ENCODE assay signal across 17 cellular contexts in genomic region chr7:68203246-68203645, GRCh38.
DNase-seq lines count a peak whose midpoint lies in the region; ATAC-seq and TF ChIP-seq lines count a peak whose summit lies in the region.
"Had no signal": no experiment of that assay in that cellular context is flagged by ENCODE, and none has a peak within 500 bp of the region (broad histone marks: within the 10 kb centered on the region; RNA-seq: fewer than 3 reads in every experiment).

No MANE protein-coding gene starts in this region.

- no peaks in the 10 kb centered on the region for H3F3A ChIP-seq in neural progenitor cell (ENCODE audit: low read depth)

- no peaks in the 10 kb centered on the region for H3K79me2 ChIP-seq in neural progenitor cell (ENCODE audit: low read depth)

- no peak for TF ChIP-seq POLR2A in testis (IDR thresholded peaks at IDR 0.05)

- H3K9me3 Mint-ChIP-seq in neural progenitor cell = no peaks in the 10 kb centered on the region

- no peak for ATAC-seq in sciatic nerve
- ATAC-seq: A549, HepG2 had no signal

- H3K27me3 ChIP-seq in neural progenitor cell (no peaks in the 10 kb centered on the region), testis (no peaks in the 10 kb centered on the region)

- 34 to 43% methylated on average over 8 of the region's 8 CpGs for WGBS in testis, 2 donors

- H3K27me3 Mint-ChIP-seq in neural progenitor cell (ENCODE audit: insufficient read depth, low read depth) = peaks cover 4% of the 10 kb centered on the region
- H3K27me3 Mint-ChIP-seq: CD4-positive, alpha-beta T cell had no signal

- H3K4me2 ChIP-seq in neural progenitor cell = peak overlapping the region; percentile 1
- H3K4me2 ChIP-seq: A549 had no signal

- H3K36me3 Mint-ChIP-seq in neural progenitor cell = no peaks in the 10 kb centered on the region

- no peaks in the 10 kb centered on the region for H4K20me1 ChIP-seq in neural progenitor cell (ENCODE audit: low read depth)

- H3K4me1 ChIP-seq in neural progenitor cell (peaks cover 7% of the 10 kb centered on the region), testis (peaks cover 4% of the 10 kb centered on the region)
- H3K4me1 ChIP-seq: Caco-2 had no signal

- H3K4me3 ChIP-seq in neural progenitor cell = no peak overlapping the region
- H3K4me3 ChIP-seq in testis = no peak overlapping the region
- H3K4me3 ChIP-seq: A549 had no signal

- H3K27ac Mint-ChIP-seq in neural progenitor cell = no peak overlapping the region
- H3K27ac Mint-ChIP-seq: CD4-positive, alpha-beta T cell; H9 had no signal

- H3K9ac ChIP-seq in neural progenitor cell = no peak overlapping the region

- peaks cover 9% of the 10 kb centered on the region for H3K4me1 Mint-ChIP-seq in neural progenitor cell

- DNase-seq in ELF-1 (ENCODE audit: low read depth, low spot score) (peak; percentile 82), islet precursor cell (peak; percentile 93), neural progenitor cell (ENCODE audit: low spot score) (peak; percentile 13), testis (peak; percentile 57), NOMO-1 treated with dmso at 0.1 percent for 144 hours (lab: John Stamatoyannopoulos, UW; ENCODE audit: unreplicated experiment) (no peak), sciatic nerve (ENCODE audit: low spot score) (no peak)
- DNase-seq in stimulated activated CD4-positive, alpha-beta T cell treated with anti-CD3 and anti-CD28 coated beads, Interleukin-1b, Interleukin-23, amount 100 ng/mL, for 48 hours = no peak
- DNase-seq: AML-193; Caco-2; CD4-positive, alpha-beta T cell; GDM1; GOT3; H9 had no signal

- H3K9me3 ChIP-seq in neural progenitor cell (ENCODE audit: low read depth) = no peaks in the 10 kb centered on the region
- H3K9me3 ChIP-seq in testis = no peaks in the 10 kb centered on the region
- H3K9me3 ChIP-seq: A549, Caco-2 had no signal

- intact Hi-C loops in testis (cut with DNase I; ENCODE audit: low total_unique reads) = no loop called here
- intact Hi-C loops in sciatic nerve (cut with DNase I) = no loop called here

- no peak for TF ChIP-seq CTCF in neural progenitor cell (IDR thresholded peaks at IDR 0.05)
- no peak for TF ChIP-seq CTCF in testis (IDR thresholded peaks at IDR 0.05)

- H3K27ac ChIP-seq in neural progenitor cell (no peak overlapping the region), testis (peak overlapping the region in 1 of 2 donors; percentile 58)
- H3K27ac ChIP-seq: 22Rv1, A549, C4-2B had no signal

- H3K4me3 Mint-ChIP-seq in neural progenitor cell = no peak overlapping the region
- H3K4me3 Mint-ChIP-seq: CD4-positive, alpha-beta T cell; H9 had no signal

- no peak overlapping the region for H2AFZ ChIP-seq in neural progenitor cell (replicated peaks)

- H3K36me3 ChIP-seq in neural progenitor cell (no peaks in the 10 kb centered on the region), testis (ENCODE audit: low read depth, missing control alignments) (no peaks in the 10 kb centered on the region)

Comparison
In these comparisons a context has a peak if more than half of its experiments do, and no peak if none do; other contexts are left out.
1. DNase-seq: peak in ELF-1 (single experiment), islet precursor cell (single experiment), neural progenitor cell (single experiment) and testis (single experiment); none in NOMO-1 treated with dmso at 0.1 percent for 144 hours (single experiment), stimulated activated CD4-positive, alpha-beta T cell treated with anti-CD3 and anti-CD28 coated beads, Interleukin-1b, Interleukin-23, amount 100 ng/mL, for 48 hours (single experiment) and sciatic nerve (single experiment).